1 cellular context compared by ENCODE assay signal in the genomic region with DNA sequence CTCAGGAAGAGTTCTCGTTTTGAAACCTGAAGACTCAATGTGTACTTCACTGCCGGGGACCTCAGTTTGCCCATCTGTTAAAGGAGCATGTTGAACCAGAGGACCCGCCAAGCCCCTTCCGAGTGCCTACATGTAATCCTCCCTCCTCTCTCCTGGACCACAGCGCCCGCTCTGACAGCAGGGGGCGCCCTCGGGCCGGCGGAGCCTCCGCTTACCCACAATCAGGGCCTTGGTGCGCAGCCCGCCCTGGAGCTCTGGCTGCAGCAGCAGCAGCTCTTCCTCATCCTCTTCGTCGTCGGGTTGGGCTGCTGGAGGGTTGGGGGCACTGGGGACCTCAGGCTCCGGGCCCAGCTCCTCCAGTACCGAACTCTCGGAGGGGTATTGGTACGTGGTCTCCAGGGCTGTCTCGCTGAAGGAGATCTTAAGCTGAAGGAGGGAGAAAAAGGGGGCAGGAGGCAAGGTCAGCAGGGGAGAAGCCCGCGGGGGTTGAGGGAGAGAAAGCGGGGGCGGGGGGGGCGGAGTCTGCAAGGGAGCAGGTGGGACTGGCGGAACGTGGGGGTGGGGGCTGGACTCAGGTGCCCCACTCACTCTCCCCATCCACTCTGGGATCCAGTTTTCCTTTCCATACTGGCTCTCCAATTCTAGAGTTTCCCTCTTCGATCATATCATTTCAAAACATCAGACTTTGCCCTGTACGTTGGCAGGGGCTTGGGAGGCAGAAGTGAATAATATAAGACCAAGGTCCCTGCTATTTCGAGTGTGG.
TF ChIP-seq lines count a peak whose summit lies in the region.

No MANE protein-coding gene starts in this region.

TF ChIP-seq in K562, 482 proteins besides CTCF, POLR2A, EP300 and RAD21 (continued from another document and continues in another):
- TF ChIP-seq, protein P1, sequence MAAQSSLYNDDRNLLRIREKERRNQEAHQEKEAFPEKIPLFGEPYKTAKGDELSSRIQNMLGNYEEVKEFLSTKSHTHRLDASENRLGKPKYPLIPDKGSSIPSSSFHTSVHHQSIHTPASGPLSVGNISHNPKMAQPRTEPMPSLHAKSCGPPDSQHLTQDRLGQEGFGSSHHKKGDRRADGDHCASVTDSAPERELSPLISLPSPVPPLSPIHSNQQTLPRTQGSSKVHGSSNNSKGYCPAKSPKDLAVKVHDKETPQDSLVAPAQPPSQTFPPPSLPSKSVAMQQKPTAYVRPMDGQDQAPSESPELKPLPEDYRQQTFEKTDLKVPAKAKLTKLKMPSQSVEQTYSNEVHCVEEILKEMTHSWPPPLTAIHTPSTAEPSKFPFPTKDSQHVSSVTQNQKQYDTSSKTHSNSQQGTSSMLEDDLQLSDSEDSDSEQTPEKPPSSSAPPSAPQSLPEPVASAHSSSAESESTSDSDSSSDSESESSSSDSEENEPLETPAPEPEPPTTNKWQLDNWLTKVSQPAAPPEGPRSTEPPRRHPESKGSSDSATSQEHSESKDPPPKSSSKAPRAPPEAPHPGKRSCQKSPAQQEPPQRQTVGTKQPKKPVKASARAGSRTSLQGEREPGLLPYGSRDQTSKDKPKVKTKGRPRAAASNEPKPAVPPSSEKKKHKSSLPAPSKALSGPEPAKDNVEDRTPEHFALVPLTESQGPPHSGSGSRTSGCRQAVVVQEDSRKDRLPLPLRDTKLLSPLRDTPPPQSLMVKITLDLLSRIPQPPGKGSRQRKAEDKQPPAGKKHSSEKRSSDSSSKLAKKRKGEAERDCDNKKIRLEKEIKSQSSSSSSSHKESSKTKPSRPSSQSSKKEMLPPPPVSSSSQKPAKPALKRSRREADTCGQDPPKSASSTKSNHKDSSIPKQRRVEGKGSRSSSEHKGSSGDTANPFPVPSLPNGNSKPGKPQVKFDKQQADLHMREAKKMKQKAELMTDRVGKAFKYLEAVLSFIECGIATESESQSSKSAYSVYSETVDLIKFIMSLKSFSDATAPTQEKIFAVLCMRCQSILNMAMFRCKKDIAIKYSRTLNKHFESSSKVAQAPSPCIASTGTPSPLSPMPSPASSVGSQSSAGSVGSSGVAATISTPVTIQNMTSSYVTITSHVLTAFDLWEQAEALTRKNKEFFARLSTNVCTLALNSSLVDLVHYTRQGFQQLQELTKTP (IDR thresholded peaks at IDR 0.05; ENCODE audit: low read depth in 1 of 2, partially characterized antibody in 2 of 2): no peak
- TF ChIP-seq, protein P2, sequence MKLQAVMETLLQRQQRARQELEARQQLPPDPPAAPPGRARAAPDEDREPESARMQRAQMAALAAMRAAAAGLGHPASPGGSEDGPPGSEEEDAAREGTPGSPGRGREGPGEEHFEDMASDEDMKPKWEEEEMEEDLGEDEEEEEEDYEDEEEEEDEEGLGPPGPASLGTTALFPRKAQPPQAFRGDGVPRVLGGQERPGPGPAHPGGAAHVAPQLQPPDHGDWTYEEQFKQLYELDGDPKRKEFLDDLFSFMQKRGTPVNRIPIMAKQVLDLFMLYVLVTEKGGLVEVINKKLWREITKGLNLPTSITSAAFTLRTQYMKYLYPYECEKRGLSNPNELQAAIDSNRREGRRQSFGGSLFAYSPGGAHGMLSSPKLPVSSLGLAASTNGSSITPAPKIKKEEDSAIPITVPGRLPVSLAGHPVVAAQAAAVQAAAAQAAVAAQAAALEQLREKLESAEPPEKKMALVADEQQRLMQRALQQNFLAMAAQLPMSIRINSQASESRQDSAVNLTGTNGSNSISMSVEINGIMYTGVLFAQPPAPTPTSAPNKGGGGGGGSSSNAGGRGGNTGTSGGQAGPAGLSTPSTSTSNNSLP (IDR thresholded peaks at IDR 0.05; ENCODE audit: borderline replicate concordance, low read depth, low read length): 0 out of 2 replicates have a peak, but pooled peaks have one; percentile 56
- no peak for TF ChIP-seq CBFA2T3 (IDR thresholded peaks at IDR 0.05)
- peak; percentile 99 for TF ChIP-seq ARID2 (IDR thresholded peaks at IDR 0.05)
- TF ChIP-seq MAFK (IDR thresholded peaks at IDR 0.05; ENCODE audit: low read length): peak; percentile 45; the same call in 1 of the 2 replicates
- TF ChIP-seq RBM25 (IDR thresholded peaks at IDR 0.05; ENCODE audit: low read depth, low read length, severe bottlenecking): peak; percentile 41
- peak; percentile 72; the same call in 1 of the 2 replicates for TF ChIP-seq ZNF263 (CRISPR knock-in tag; IDR thresholded peaks at IDR 0.05; ENCODE audit: borderline replicate concordance)
- TF ChIP-seq RBM39 (optimal IDR thresholded peaks at IDR 0.05; ENCODE audit: low read depth, low read length): peak; percentile 90
- peak; percentile 63; the same call in 1 of the 2 replicates for TF ChIP-seq ZNF24 (IDR thresholded peaks at IDR 0.05)
- TF ChIP-seq ZNF239 (CRISPR knock-in tag; IDR thresholded peaks at IDR 0.05): peak; percentile 63
- peak; percentile 26; the same call in 1 of the 2 replicates for TF ChIP-seq HDAC2 (IDR thresholded peaks at IDR 0.05)
- no peak for TF ChIP-seq NBN (IDR thresholded peaks at IDR 0.05; ENCODE audit: low read depth)
- TF ChIP-seq, protein P3, sequence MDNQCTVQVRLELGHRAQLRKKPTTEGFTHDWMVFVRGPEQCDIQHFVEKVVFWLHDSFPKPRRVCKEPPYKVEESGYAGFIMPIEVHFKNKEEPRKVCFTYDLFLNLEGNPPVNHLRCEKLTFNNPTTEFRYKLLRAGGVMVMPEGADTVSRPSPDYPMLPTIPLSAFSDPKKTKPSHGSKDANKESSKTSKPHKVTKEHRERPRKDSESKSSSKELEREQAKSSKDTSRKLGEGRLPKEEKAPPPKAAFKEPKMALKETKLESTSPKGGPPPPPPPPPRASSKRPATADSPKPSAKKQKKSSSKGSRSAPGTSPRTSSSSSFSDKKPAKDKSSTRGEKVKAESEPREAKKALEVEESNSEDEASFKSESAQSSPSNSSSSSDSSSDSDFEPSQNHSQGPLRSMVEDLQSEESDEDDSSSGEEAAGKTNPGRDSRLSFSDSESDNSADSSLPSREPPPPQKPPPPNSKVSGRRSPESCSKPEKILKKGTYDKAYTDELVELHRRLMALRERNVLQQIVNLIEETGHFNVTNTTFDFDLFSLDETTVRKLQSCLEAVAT (IDR thresholded peaks at IDR 0.05): peak in 1 of 2 experiments; percentile 43; a peak in 2 of 4 replicates
- 0 out of 2 replicates have a peak, but pooled peaks have one; percentile 35 for TF ChIP-seq GTF2F1 (IDR thresholded peaks at IDR 0.05; ENCODE audit: low read depth, low read length)
- TF ChIP-seq TCF3 (CRISPR knock-in tag; IDR thresholded peaks at IDR 0.05): peak; percentile 22; the same call in 1 of the 2 replicates
- TF ChIP-seq, protein P4, sequence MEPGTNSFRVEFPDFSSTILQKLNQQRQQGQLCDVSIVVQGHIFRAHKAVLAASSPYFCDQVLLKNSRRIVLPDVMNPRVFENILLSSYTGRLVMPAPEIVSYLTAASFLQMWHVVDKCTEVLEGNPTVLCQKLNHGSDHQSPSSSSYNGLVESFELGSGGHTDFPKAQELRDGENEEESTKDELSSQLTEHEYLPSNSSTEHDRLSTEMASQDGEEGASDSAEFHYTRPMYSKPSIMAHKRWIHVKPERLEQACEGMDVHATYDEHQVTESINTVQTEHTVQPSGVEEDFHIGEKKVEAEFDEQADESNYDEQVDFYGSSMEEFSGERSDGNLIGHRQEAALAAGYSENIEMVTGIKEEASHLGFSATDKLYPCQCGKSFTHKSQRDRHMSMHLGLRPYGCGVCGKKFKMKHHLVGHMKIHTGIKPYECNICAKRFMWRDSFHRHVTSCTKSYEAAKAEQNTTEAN (CRISPR knock-in tag; IDR thresholded peaks at IDR 0.05): no peak
- TF ChIP-seq DPF2 (IDR thresholded peaks at IDR 0.05): peak; percentile 20; the same call in 1 of the 2 replicates
- TF ChIP-seq NR4A1 (CRISPR knock-in tag; IDR thresholded peaks at IDR 0.05): no peak
- TF ChIP-seq NR4A1 (tag; IDR thresholded peaks at IDR 0.05): 0 out of 2 replicates have a peak, but pooled peaks have one; percentile 30
- TF ChIP-seq, protein P5, sequence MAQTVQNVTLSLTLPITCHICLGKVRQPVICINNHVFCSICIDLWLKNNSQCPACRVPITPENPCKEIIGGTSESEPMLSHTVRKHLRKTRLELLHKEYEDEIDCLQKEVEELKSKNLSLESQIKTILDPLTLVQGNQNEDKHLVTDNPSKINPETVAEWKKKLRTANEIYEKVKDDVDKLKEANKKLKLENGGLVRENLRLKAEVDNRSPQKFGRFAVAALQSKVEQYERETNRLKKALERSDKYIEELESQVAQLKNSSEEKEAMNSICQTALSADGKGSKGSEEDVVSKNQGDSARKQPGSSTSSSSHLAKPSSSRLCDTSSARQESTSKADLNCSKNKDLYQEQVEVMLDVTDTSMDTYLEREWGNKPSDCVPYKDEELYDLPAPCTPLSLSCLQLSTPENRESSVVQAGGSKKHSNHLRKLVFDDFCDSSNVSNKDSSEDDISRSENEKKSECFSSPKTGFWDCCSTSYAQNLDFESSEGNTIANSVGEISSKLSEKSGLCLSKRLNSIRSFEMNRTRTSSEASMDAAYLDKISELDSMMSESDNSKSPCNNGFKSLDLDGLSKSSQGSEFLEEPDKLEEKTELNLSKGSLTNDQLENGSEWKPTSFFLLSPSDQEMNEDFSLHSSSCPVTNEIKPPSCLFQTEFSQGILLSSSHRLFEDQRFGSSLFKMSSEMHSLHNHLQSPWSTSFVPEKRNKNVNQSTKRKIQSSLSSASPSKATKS (CRISPR knock-in tag; IDR thresholded peaks at IDR 0.05): no peak
- TF ChIP-seq SMARCA4 (IDR thresholded peaks at IDR 0.05): peak; percentile 45
- no peak for TF ChIP-seq ZNF146 (CRISPR knock-in tag; IDR thresholded peaks at IDR 0.05; ENCODE audit: unreplicated experiment)
- peak; percentile 55; the same call in 1 of the 2 replicates for TF ChIP-seq ZNF143 (CRISPR knock-in tag; IDR thresholded peaks at IDR 0.05)
- peak; percentile 37; the same call in 1 of the 2 replicates for TF ChIP-seq KLF13 (tag; IDR thresholded peaks at IDR 0.05; ENCODE audit: borderline replicate concordance, low read depth)
- no peak for TF ChIP-seq FOSL1 (tag; conservative IDR thresholded peaks at IDR 0.05)
- no peak for TF ChIP-seq GTF2A2 (tag; IDR thresholded peaks at IDR 0.05)
- TF ChIP-seq BHLHE40 (IDR thresholded peaks at IDR 0.05; ENCODE audit: low read length): peak; percentile 49; the same call in 1 of the 2 replicates
- TF ChIP-seq, protein P6, sequence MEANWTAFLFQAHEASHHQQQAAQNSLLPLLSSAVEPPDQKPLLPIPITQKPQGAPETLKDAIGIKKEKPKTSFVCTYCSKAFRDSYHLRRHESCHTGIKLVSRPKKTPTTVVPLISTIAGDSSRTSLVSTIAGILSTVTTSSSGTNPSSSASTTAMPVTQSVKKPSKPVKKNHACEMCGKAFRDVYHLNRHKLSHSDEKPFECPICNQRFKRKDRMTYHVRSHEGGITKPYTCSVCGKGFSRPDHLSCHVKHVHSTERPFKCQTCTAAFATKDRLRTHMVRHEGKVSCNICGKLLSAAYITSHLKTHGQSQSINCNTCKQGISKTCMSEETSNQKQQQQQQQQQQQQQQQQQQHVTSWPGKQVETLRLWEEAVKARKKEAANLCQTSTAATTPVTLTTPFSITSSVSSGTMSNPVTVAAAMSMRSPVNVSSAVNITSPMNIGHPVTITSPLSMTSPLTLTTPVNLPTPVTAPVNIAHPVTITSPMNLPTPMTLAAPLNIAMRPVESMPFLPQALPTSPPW (CRISPR knock-in tag; IDR thresholded peaks at IDR 0.05): peak; percentile 63
- no peak for TF ChIP-seq PURB (CRISPR knock-in tag; IDR thresholded peaks at IDR 0.05; ENCODE audit: low read depth)
- no peak for TF ChIP-seq SREBF2 (CRISPR knock-in tag; IDR thresholded peaks at IDR 0.05)
- 0 out of 2 replicates have a peak, but pooled peaks have one; percentile 1 for TF ChIP-seq SPI1 (IDR thresholded peaks at IDR 0.05; ENCODE audit: borderline replicate concordance, low read depth, low read length)
- no peak for TF ChIP-seq HNRNPK (IDR thresholded peaks at IDR 0.05; ENCODE audit: low read depth, low read length, poor library complexity, severe bottlenecking)
- no peak for TF ChIP-seq ZNF175 (CRISPR knock-in tag; IDR thresholded peaks at IDR 0.05; ENCODE audit: low read depth)
- peak; percentile 68 for TF ChIP-seq ATF7 (IDR thresholded peaks at IDR 0.05)
- TF ChIP-seq, protein P7, sequence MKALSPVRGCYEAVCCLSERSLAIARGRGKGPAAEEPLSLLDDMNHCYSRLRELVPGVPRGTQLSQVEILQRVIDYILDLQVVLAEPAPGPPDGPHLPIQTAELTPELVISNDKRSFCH (CRISPR knock-in tag; IDR thresholded peaks at IDR 0.05): no peak
- TF ChIP-seq, protein P7 (tag; IDR thresholded peaks at IDR 0.05): no peak
- peak; percentile 19 for TF ChIP-seq TAF1 (IDR thresholded peaks at IDR 0.05; ENCODE audit: control insufficient read depth, extremely low read depth, insufficient read depth, low read length, severe bottlenecking)
- TF ChIP-seq, protein P8, sequence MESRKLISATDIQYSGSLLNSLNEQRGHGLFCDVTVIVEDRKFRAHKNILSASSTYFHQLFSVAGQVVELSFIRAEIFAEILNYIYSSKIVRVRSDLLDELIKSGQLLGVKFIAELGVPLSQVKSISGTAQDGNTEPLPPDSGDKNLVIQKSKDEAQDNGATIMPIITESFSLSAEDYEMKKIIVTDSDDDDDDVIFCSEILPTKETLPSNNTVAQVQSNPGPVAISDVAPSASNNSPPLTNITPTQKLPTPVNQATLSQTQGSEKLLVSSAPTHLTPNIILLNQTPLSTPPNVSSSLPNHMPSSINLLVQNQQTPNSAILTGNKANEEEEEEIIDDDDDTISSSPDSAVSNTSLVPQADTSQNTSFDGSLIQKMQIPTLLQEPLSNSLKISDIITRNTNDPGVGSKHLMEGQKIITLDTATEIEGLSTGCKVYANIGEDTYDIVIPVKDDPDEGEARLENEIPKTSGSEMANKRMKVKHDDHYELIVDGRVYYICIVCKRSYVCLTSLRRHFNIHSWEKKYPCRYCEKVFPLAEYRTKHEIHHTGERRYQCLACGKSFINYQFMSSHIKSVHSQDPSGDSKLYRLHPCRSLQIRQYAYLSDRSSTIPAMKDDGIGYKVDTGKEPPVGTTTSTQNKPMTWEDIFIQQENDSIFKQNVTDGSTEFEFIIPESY (CRISPR knock-in tag; IDR thresholded peaks at IDR 0.05): peak; percentile 89
- peak; percentile 43; the same call in 1 of the 2 replicates for TF ChIP-seq MYC (IDR thresholded peaks at IDR 0.05; ENCODE audit: low read depth, low read length)
- no peak for TF ChIP-seq MYC (CRISPR knock-in tag; IDR thresholded peaks at IDR 0.05; ENCODE audit: borderline replicate concordance, low read depth)
- peak; percentile 66; the same call in 1 of the 2 replicates for TF ChIP-seq ZKSCAN1 (IDR thresholded peaks at IDR 0.05; ENCODE audit: low read depth, low read length)
- TF ChIP-seq YY1 (IDR thresholded peaks at IDR 0.05; ENCODE audit: borderline replicate concordance in 1 of 3, control insufficient read depth in 1 of 3, extremely low read depth in 1 of 3, insufficient read depth in 3 of 3, insufficient read length in 1 of 3, insufficient replicate concordance in 2 of 3, low read depth in 1 of 3, low read length in 2 of 3): peak in 1 of 3 experiments; percentile 60
- no peak for TF ChIP-seq GABPB1 (CRISPR knock-in tag; IDR thresholded peaks at IDR 0.05)
